8 cellular contexts compared by ENCODE assay signal in the genomic region with DNA sequence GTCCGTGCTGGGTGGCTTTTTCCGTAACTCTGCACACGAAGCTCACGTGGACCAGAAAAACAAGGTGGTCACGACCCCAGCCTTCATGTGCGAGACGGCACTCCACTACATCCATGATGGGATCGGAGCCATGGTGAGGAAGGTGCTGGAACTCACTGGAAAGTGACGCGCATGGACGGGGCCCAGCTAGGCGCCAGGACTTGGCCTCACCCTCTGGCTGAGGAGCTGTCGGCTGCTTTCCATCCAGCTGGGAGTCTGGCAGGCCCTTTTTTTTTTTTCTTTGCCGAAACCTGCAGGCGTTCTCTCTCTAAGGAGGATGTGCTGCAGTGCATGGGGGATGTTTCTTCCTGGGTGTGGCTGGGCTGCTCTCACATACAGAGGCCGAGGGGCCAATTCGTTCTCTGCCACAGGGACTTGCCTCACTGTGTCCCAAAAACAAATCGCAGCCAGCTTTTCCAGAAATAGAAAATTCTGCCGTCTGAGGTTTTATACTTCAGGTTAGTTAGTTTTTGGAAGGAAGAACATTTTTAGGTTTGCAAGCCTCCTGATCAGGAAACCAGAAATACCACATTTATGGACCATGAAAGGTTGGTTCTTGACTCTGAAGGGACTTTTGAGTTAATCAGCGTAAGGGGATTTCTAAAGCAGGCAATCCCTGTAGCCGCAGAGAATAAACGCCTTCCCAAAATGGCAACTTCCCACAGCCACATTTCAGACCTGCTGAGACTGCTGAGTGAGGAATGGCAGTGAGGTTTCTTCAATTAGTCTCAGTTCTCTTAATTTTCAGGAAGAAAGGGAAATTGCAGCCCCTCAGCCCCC. TPM values are rescaled to one million over a fixed set of nuclear protein-coding genes. Genes with fewer than 3 reads are reported as not detected.
DNase-seq lines count a peak whose midpoint lies in the region; ATAC-seq, FAIRE-seq and TF ChIP-seq lines count a peak whose summit lies in the region.
"Not testable (repeated sequence)": the region's sequence is repeated elsewhere in the genome, so short reads cannot be mapped to it uniquely, and the experiment has no call there.

No MANE protein-coding gene starts in this region.

- FAIRE-seq in K562 (lab: Jason Lieb, UNC): peak; percentile 78

- not testable (repeated sequence) for TF ChIP-seq EP300 in K562 (IDR thresholded peaks at IDR 0.05; ENCODE audit: low read length)

- intact Hi-C loops in K562 (cut with micrococcal nuclease); Right ventricle myocardium superior (cut with DNase I): not testable (repeated sequence)

- not testable (repeated sequence) for H3F3A ChIP-seq in SU-DHL-6 (ENCODE audit: insufficient read depth)

- in situ Hi-C loops in K562 (cut with MboI): loop anchor here (25.0 kb wide), 1 partner anchor 358 kb away; a partner anchor contains a TSS

- WGBS in K562 (ENCODE audit: insufficient coverage, low coverage, missing lambda C conversion rate): no CpG with 5 or more reads among the region's 22 CpGs

- not testable (repeated sequence) for H3K36me3 ChIP-seq in CD4-positive, CD25-positive, alpha-beta regulatory T cell (ENCODE audit: control insufficient read depth, insufficient read depth, low read length); SU-DHL-6 (ENCODE audit: low read length); K562 (ENCODE audit: control insufficient read depth, insufficient read depth, low read length)

- BruUV-seq in K562 (replicated peaks; lab: Mats Ljungman, UMichigan): TSS peak; percentile 75

- not testable (repeated sequence) for H3K4me2 ChIP-seq in SU-DHL-6 (ENCODE audit: low read depth, low read length, poor library complexity, severe bottlenecking); K562 (ENCODE audit: insufficient read depth, low read length)

- CTCF ChIA-PET in activated CD8-positive, alpha-beta memory T cell treated with anti-CD3 and anti-CD28 coated beads, Interleukin-2, amount 10 ng/mL, durations not matched to agents 7 days and 5 days (lab: Charles Lee); K562 (lab: Yijun Ruan, JAX; ENCODE audit: low intra/inter-chr PET ratio): not testable (repeated sequence)

- H4K20me1 ChIP-seq in SU-DHL-6 (ENCODE audit: low read depth, low read length); K562 (replicated peaks; ENCODE audit: control insufficient read depth, insufficient read depth, low read length): not testable (repeated sequence)

- H3K9me3 ChIP-seq in CD4-positive, CD25-positive, alpha-beta regulatory T cell (ENCODE audit: control insufficient read depth in 2 of 2, low read length in 2 of 2); SU-DHL-6 (ENCODE audit: insufficient read depth, low read length); K562 (replicated peaks; ENCODE audit: control insufficient read depth, insufficient read depth, low read depth, low read length): not testable (repeated sequence)

- H3K79me2 ChIP-seq in SU-DHL-6 (ENCODE audit: insufficient read depth, low read length); K562 (ENCODE audit: control insufficient read depth, insufficient read depth, low read length): not testable (repeated sequence)

- DNase-seq in CD4-positive, CD25-positive, alpha-beta regulatory T cell; activated CD8-positive, alpha-beta memory T cell treated with anti-CD3 and anti-CD28 coated beads, Interleukin-2, amount 10 ng/mL, durations not matched to agents 7 days and 5 days; K562 (ENCODE audit: extremely low read depth in 1 of 4, low spot score in 3 of 4); Right ventricle myocardium superior; naive B cell; stimulated activated naive B cell treated with anti-CD40 and anti-IgM and Interleukin-4, amounts not matched to agents 10 μg/mL and 1 μg/mL and 100 μg/mL, for 72 hours: not testable (repeated sequence)

- not testable (repeated sequence) for TF ChIP-seq POLR2A in K562 (conservative IDR thresholded peaks at IDR 0.05)

- H3K27me3 ChIP-seq in CD4-positive, CD25-positive, alpha-beta regulatory T cell (ENCODE audit: control insufficient read depth, insufficient read depth, low read length); SU-DHL-6 (ENCODE audit: low read length); K562 (ENCODE audit: control insufficient read depth in 2 of 2, insufficient read depth in 2 of 2, low read length in 2 of 2): not testable (repeated sequence)

- not testable (repeated sequence) for H3K4me1 Mint-ChIP-seq in CD4-positive, CD25-positive, alpha-beta regulatory T cell; activated CD8-positive, alpha-beta memory T cell treated with anti-CD3 and anti-CD28 coated beads, Interleukin-2, amount 10 ng/mL, durations not matched to agents 7 days and 5 days; naive B cell; stimulated activated naive B cell treated with anti-CD40 and anti-IgM and Interleukin-4, amounts not matched to agents 10 μg/mL and 1 μg/mL and 100 μg/mL, for 72 hours

- not testable (repeated sequence) for H3K9me1 ChIP-seq in K562 (ENCODE audit: control insufficient read depth, insufficient read depth, low read length)

- H3K9me3 Mint-ChIP-seq in CD4-positive, CD25-positive, alpha-beta regulatory T cell; activated CD8-positive, alpha-beta memory T cell treated with anti-CD3 and anti-CD28 coated beads, Interleukin-2, amount 10 ng/mL, durations not matched to agents 7 days and 5 days (ENCODE audit: low read depth); naive B cell; stimulated activated naive B cell treated with anti-CD40 and anti-IgM and Interleukin-4, amounts not matched to agents 10 μg/mL and 1 μg/mL and 100 μg/mL, for 72 hours: not testable (repeated sequence)

- ATAC-seq in CD4-positive, CD25-positive, alpha-beta regulatory T cell (ENCODE audit: low read depth in 2 of 2): peak; percentile 58 to 63
- ATAC-seq in HG02610 (IDR thresholded peaks at IDR 0.05; ENCODE audit: unreplicated experiment): peak; percentile 49
- peak; percentile 61 for ATAC-seq in activated CD8-positive, alpha-beta memory T cell treated with anti-CD3 and anti-CD28 coated beads, Interleukin-2, amount 10 ng/mL, durations not matched to agents 7 days and 5 days
- not testable (repeated sequence) for ATAC-seq in K562
- peak; percentile 31 for ATAC-seq in Right ventricle myocardium superior (ENCODE audit: poor library complexity)
- peak; percentile 24 for ATAC-seq in naive B cell (ENCODE audit: low read depth in 2 of 2)
- ATAC-seq in stimulated activated naive B cell treated with anti-CD40 and anti-IgM and Interleukin-4, amounts not matched to agents 10 μg/mL and 1 μg/mL and 100 μg/mL, for 72 hours (replicated peaks): peak; percentile 48 to 61

- H3K4me1 ChIP-seq in CD4-positive, CD25-positive, alpha-beta regulatory T cell (ENCODE audit: control insufficient read depth, insufficient read depth, low read length, poor library complexity, severe bottlenecking); K562 (replicated peaks in 1 of 2; ENCODE audit: control insufficient read depth in 2 of 2, insufficient read depth in 2 of 2, low read length in 2 of 2): not testable (repeated sequence)

- POLR2A ChIA-PET in K562 (lab: Yijun Ruan, JAX): not testable (repeated sequence)

- TF ChIP-seq CTCF in SU-DHL-6 (IDR thresholded peaks at IDR 0.05; ENCODE audit: insufficient read depth, low read length, poor library complexity, severe bottlenecking); K562 (IDR thresholded peaks at IDR 0.05 in 2 of 3, conservative IDR thresholded peaks at IDR 0.05 in 1 of 3; ENCODE audit: insufficient read depth in 2 of 3, low read depth in 1 of 3, low read length in 3 of 3): not testable (repeated sequence)

- H3K4me3 ChIP-seq in CD4-positive, CD25-positive, alpha-beta regulatory T cell (ENCODE audit: low read depth, low read length); SU-DHL-6 (ENCODE audit: insufficient read depth, low read length, poor library complexity, severe bottlenecking); K562: not testable (repeated sequence)

- TF ChIP-seq RAD21 in K562 (CRISPR knock-in tag; conservative IDR thresholded peaks at IDR 0.05 in 1 of 2, IDR thresholded peaks at IDR 0.05 in 1 of 2): not testable (repeated sequence)

- not testable (repeated sequence) for H3K4me3 Mint-ChIP-seq in CD4-positive, CD25-positive, alpha-beta regulatory T cell; activated CD8-positive, alpha-beta memory T cell treated with anti-CD3 and anti-CD28 coated beads, Interleukin-2, amount 10 ng/mL, durations not matched to agents 7 days and 5 days; naive B cell; stimulated activated naive B cell treated with anti-CD40 and anti-IgM and Interleukin-4, amounts not matched to agents 10 μg/mL and 1 μg/mL and 100 μg/mL, for 72 hours

- not testable (repeated sequence) for H3K9me2 ChIP-seq in SU-DHL-6 (replicated peaks; ENCODE audit: insufficient read depth, low read length)

- not testable (repeated sequence) for H3K36me3 Mint-ChIP-seq in CD4-positive, CD25-positive, alpha-beta regulatory T cell; activated CD8-positive, alpha-beta memory T cell treated with anti-CD3 and anti-CD28 coated beads, Interleukin-2, amount 10 ng/mL, durations not matched to agents 7 days and 5 days; naive B cell; stimulated activated naive B cell treated with anti-CD40 and anti-IgM and Interleukin-4, amounts not matched to agents 10 μg/mL and 1 μg/mL and 100 μg/mL, for 72 hours

- H3K27me3 Mint-ChIP-seq in CD4-positive, CD25-positive, alpha-beta regulatory T cell; activated CD8-positive, alpha-beta memory T cell treated with anti-CD3 and anti-CD28 coated beads, Interleukin-2, amount 10 ng/mL, durations not matched to agents 7 days and 5 days; naive B cell; stimulated activated naive B cell treated with anti-CD40 and anti-IgM and Interleukin-4, amounts not matched to agents 10 μg/mL and 1 μg/mL and 100 μg/mL, for 72 hours: not testable (repeated sequence)

- H3K27ac Mint-ChIP-seq in CD4-positive, CD25-positive, alpha-beta regulatory T cell; activated CD8-positive, alpha-beta memory T cell treated with anti-CD3 and anti-CD28 coated beads, Interleukin-2, amount 10 ng/mL, durations not matched to agents 7 days and 5 days; naive B cell; stimulated activated naive B cell treated with anti-CD40 and anti-IgM and Interleukin-4, amounts not matched to agents 10 μg/mL and 1 μg/mL and 100 μg/mL, for 72 hours: not testable (repeated sequence)

- H3K27ac ChIP-seq in CD4-positive, CD25-positive, alpha-beta regulatory T cell (ENCODE audit: insufficient read depth, low read length, poor library complexity, severe bottlenecking); K562 (ENCODE audit: extremely low read depth, low read depth, low read length): not testable (repeated sequence)
- H3K27ac ChIP-seq in SU-DHL-6 (ENCODE audit: low read depth, low read length): peak overlapping the region; percentile 65; the same call in 1 of the 2 replicates

- not testable (repeated sequence) for H2AFZ ChIP-seq in SU-DHL-6 (ENCODE audit: low read depth, low read length, severe bottlenecking); K562 (ENCODE audit: low read depth, low read length)

- H3K9ac ChIP-seq in SU-DHL-6 (ENCODE audit: low read length); K562 (ENCODE audit: insufficient read depth in 1 of 2, low read depth in 2 of 2, low read length in 2 of 2): not testable (repeated sequence)

RNA-seq across cellular contexts. Expression of a gene that starts 11.5 kb away (rescaled TPM):
- 32.1 TPM for total RNA-seq in CD4-positive, CD25-positive, alpha-beta regulatory T cell
- polyA plus RNA-seq in CD4-positive, CD25-positive, alpha-beta regulatory T cell: 10 to 100 TPM in 2 of 4 donors, 1 to 10 TPM in 2; 3.9 to 51.4 (median 27.6) TPM
- total RNA-seq in activated CD8-positive, alpha-beta memory T cell treated with anti-CD3 and anti-CD28 coated beads, Interleukin-2, amount 10 ng/mL, durations not matched to agents 7 days and 5 days: 10 to 100 TPM; 10.0 to 12.5 TPM
- total RNA-seq in K562 (2011; cell fraction: chromatin; rRNA removed; ENCODE audit: low replicate concordance): 125 and 198 TPM in 2 replicates
- total RNA-seq in K562 (2011; cell fraction: nucleolus; rRNA removed): 96.3 and 112 TPM in 2 replicates
- 120 and 121 TPM in 2 replicates for total RNA-seq in K562 (2011; cell fraction: nucleoplasm; rRNA removed)
- 45.4 and 64.8 TPM in 2 replicates for total RNA-seq in K562 (2014; rRNA removed)
- 20.4 and 26.6 TPM in 2 replicates for total RNA-seq in K562 (2014; rRNA removed; fragmentation: Illumina TruSeq; extraction: Trizol)
- total RNA-seq in K562 (2015; rRNA removed; fragmentation: Illumina TruSeq; extraction: Trizol): 37.8 and 39.5 TPM in 2 replicates
- total RNA-seq in K562 (2021): 70.1 and 77.0 TPM in 2 replicates
- polyA plus RNA-seq in K562 (2011; rRNA removed): 45.4 and 47.3 TPM in 2 replicates
- 50.0 and 94.6 TPM in 2 replicates for polyA plus RNA-seq in K562 (2011; cell fraction: cytosol; rRNA removed)
- 97.1 and 134 TPM in 2 replicates for polyA plus RNA-seq in K562 (2011; cell fraction: nucleus; rRNA removed)
- 55.4 and 77.7 TPM in 2 replicates for polyA plus RNA-seq in K562 (2012)
- polyA plus RNA-seq in K562 (2014; fragmentation: Illumina TruSeq; extraction: Trizol): 25.3 and 36.6 TPM in 2 replicates
- polyA plus RNA-seq in K562 (2014; fragmentation: Nextera tagmentation; extraction: Ambion mirVana): 10 to 100 TPM; 11.2 to 24.9 TPM
- polyA plus RNA-seq in K562 (2014; rRNA removed): 65.4 and 78.6 TPM in 2 replicates
- 22.0 and 25.5 TPM in 2 replicates for polyA minus RNA-seq in K562 (2011; rRNA and poly(A)+ RNA removed)
- 21.8 and 29.4 TPM in 2 replicates for polyA minus RNA-seq in K562 (2011; cell fraction: cytosol; rRNA and poly(A)+ RNA removed)
- polyA minus RNA-seq in K562 (2011; cell fraction: nucleus; rRNA and poly(A)+ RNA removed): 43.9 and 44.2 TPM in 2 replicates
- total RNA-seq in Right ventricle myocardium superior: 146 TPM
- polyA plus RNA-seq in naive B cell (ENCODE audit: low read depth in 6 of 6): 10 to 100 TPM; 11.0 to 64.2 (median 33.9) TPM

RNA-seq across cellular contexts. Expression of a gene that starts 37.8 kb away (rescaled TPM):
- 17.6 TPM for total RNA-seq in CD4-positive, CD25-positive, alpha-beta regulatory T cell
- polyA plus RNA-seq in CD4-positive, CD25-positive, alpha-beta regulatory T cell: 10 to 100 TPM in 1 of 4 donors, 1 to 10 TPM in 1, under 1 TPM in 2; 0.78 to 15.7 (median 4.1) TPM
- 1 to 10 TPM; 9.3 to 9.6 TPM for total RNA-seq in activated CD8-positive, alpha-beta memory T cell treated with anti-CD3 and anti-CD28 coated beads, Interleukin-2, amount 10 ng/mL, durations not matched to agents 7 days and 5 days
- 95.1 and 192 TPM in 2 replicates for total RNA-seq in K562 (2011; cell fraction: chromatin; rRNA removed; ENCODE audit: low replicate concordance)
- total RNA-seq in K562 (2011; cell fraction: nucleolus; rRNA removed): 89.4 and 101 TPM in 2 replicates
- total RNA-seq in K562 (2011; cell fraction: nucleoplasm; rRNA removed): 53.8 and 68.3 TPM in 2 replicates
- total RNA-seq in K562 (2014; rRNA removed): 47.0 and 58.9 TPM in 2 replicates
- 23.1 and 24.6 TPM in 2 replicates for total RNA-seq in K562 (2014; rRNA removed; fragmentation: Illumina TruSeq; extraction: Trizol)
- total RNA-seq in K562 (2015; rRNA removed; fragmentation: Illumina TruSeq; extraction: Trizol): 33.1 and 36.6 TPM in 2 replicates
- total RNA-seq in K562 (2021): 46.5 and 57.6 TPM in 2 replicates
- 27.7 and 28.7 TPM in 2 replicates for polyA plus RNA-seq in K562 (2011; rRNA removed)
- polyA plus RNA-seq in K562 (2011; cell fraction: cytosol; rRNA removed): 30.3 and 42.8 TPM in 2 replicates
- 69.1 and 77.4 TPM in 2 replicates for polyA plus RNA-seq in K562 (2011; cell fraction: nucleus; rRNA removed)
- 19.4 and 34.4 TPM in 2 replicates for polyA plus RNA-seq in K562 (2012)
- 31.1 and 35.2 TPM in 2 replicates for polyA plus RNA-seq in K562 (2014; fragmentation: Illumina TruSeq; extraction: Trizol)
- polyA plus RNA-seq in K562 (2014; fragmentation: Nextera tagmentation; extraction: Ambion mirVana): 1 to 10 TPM in 1 of 2 experiments, under 1 TPM in 1; 0.72 to 1.9 TPM
- 35.3 and 40.6 TPM in 2 replicates for polyA plus RNA-seq in K562 (2014; rRNA removed)
- polyA minus RNA-seq in K562 (2011; rRNA and poly(A)+ RNA removed): 28.2 and 34.5 TPM in 2 replicates
- 22.5 and 27.6 TPM in 2 replicates for polyA minus RNA-seq in K562 (2011; cell fraction: cytosol; rRNA and poly(A)+ RNA removed)
- 32.7 and 47.2 TPM in 2 replicates for polyA minus RNA-seq in K562 (2011; cell fraction: nucleus; rRNA and poly(A)+ RNA removed)
- 8.6 TPM for total RNA-seq in Right ventricle myocardium superior
- 10 to 100 TPM in 1 of 6 donors, 1 to 10 TPM in 5; 1.3 to 10.7 (median 4.3) TPM for polyA plus RNA-seq in naive B cell (ENCODE audit: low read depth in 6 of 6)
